In the genomic region with DNA sequence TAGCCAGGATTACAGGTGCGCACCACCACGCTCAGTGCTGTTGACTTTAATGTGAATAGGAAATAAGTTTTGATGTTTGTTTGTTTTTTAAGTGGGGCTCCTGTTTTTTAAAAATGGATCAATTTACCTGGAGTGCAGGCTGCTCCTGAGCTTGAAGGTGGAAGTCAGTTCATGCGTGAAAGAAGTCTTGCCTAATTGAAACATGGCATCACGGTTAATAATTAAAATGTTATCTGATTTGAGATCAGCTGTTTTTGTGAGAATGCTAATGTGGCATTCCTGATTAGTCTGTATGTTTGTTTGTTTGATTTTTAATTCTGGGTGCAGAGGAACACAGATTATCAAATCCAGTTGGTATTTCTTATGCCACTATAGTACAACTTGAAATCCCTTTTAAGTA, we compare ENCODE assay signal across 18 cellular contexts. TPM values are rescaled to one million over a fixed set of nuclear protein-coding genes. Genes with fewer than 3 reads are reported as not detected.
DNase-seq lines count a peak whose midpoint lies in the region; ATAC-seq, FAIRE-seq and TF ChIP-seq lines count a peak whose summit lies in the region.
"Had no signal": no experiment of that assay in that cellular context is flagged by ENCODE, and none has a peak within 500 bp of the region (broad histone marks: within the 10 kb centered on the region; RNA-seq: fewer than 3 reads in every experiment).

No MANE protein-coding gene starts in this region.

- TF ChIP-seq POLR2A in right lobe of liver (IDR thresholded peaks at IDR 0.05) (no peak), HepG2 (IDR thresholded peaks at IDR 0.05; ENCODE audit: insufficient read depth in 1 of 2, low read depth in 2 of 2, low read length in 2 of 2) (no peak), endothelial cell of umbilical vein (IDR thresholded peaks at IDR 0.05; ENCODE audit: low read depth, low read length) (no peak)

- H3K9ac ChIP-seq in HepG2 (ENCODE audit: insufficient read depth, low read depth, low read length) (no peak overlapping the region), endothelial cell of umbilical vein (replicated peaks; ENCODE audit: extremely low read depth, insufficient read depth, low read length) (no peak overlapping the region)
- H3K9ac ChIP-seq: BLaER1 treated with 17β-estradiol and CSF1 and Interleukin-3, amounts not matched to agents 10 nM and 100 nM had no signal

- TF ChIP-seq RAD21 in HepG2 (CRISPR knock-in tag; IDR thresholded peaks at IDR 0.05) = no peak

- intact Hi-C loops in right lobe of liver (cut with DNase I) = no loop called here
- intact Hi-C loops in HepG2 (cut with micrococcal nuclease; ENCODE audit: unreplicated experiment) = no loop called here
- intact Hi-C loops in endothelial cell of umbilical vein (cut with micrococcal nuclease) = no loop called here
- intact Hi-C loops in tibial artery (cut with DNase I; ENCODE audit: low total_unique reads) = no loop called here

- BruUV-seq in HepG2 (replicated peaks; lab: Mats Ljungman, UMichigan) (no TSS peak), endothelial cell of umbilical vein (replicated peaks; lab: Mats Ljungman, UMichigan) (no TSS peak)

- H3K9me1 ChIP-seq in endothelial cell of umbilical vein (replicated peaks; ENCODE audit: control insufficient read depth, extremely low read depth, insufficient read depth, low read length) = no peaks in the 10 kb centered on the region

- TF ChIP-seq EP300 in HepG2 (IDR thresholded peaks at IDR 0.05; ENCODE audit: low read depth in 2 of 2, low read length in 2 of 2) (no peak), HepG2 (CRISPR knock-in tag; IDR thresholded peaks at IDR 0.05; ENCODE audit: borderline replicate concordance) (no peak)

- TF ChIP-seq CTCF in right lobe of liver (IDR thresholded peaks at IDR 0.05) = no peak
- no peak for TF ChIP-seq CTCF in HepG2 (CRISPR knock-in tag; IDR thresholded peaks at IDR 0.05)
- TF ChIP-seq CTCF in endothelial cell of umbilical vein (IDR thresholded peaks at IDR 0.05; ENCODE audit: extremely low read depth in 1 of 2, insufficient read depth in 1 of 2, low read depth in 1 of 2, low read length in 2 of 2) = no peak
- no peak for TF ChIP-seq CTCF in tibial artery (IDR thresholded peaks at IDR 0.05)

- ATAC-seq in right lobe of liver (peak; percentile 5 to 61 (median 44)), HepG2 (no peak), GM18861 (IDR thresholded peaks at IDR 0.05; ENCODE audit: unreplicated experiment) (no peak)

- dilution Hi-C loops in endothelial cell of umbilical vein (cut with MboI; ENCODE audit: extremely low pct_ligation_motif_present, low sequenced_read_pairs) = no loop called here

- H3K79me2 ChIP-seq in HepG2 (ENCODE audit: insufficient read depth, low read length) = peaks cover 96% of the 10 kb centered on the region
- H3K79me2 ChIP-seq in endothelial cell of umbilical vein (ENCODE audit: control insufficient read depth, insufficient read depth, low read length) = peaks cover 98% of the 10 kb centered on the region

- CTCF ChIA-PET in HepG2 (lab: Yijun Ruan, JAX; ENCODE audit: low intra/inter-chr PET ratio, low total read pairs) (no interaction called here), endothelial cell of umbilical vein (lab: Charles Lee) (interaction anchor here (1.2 kb wide), 1 partner anchor 20 kb away, joined by 3 read pairs; no protein-coding TSS in a partner anchor)

- H3K4me1 ChIP-seq in right lobe of liver (peaks cover 0 to 41% (median 19%) of the 10 kb centered on the region in 4 donors), HepG2 (ENCODE audit: insufficient read depth, low read length) (peaks cover 23% of the 10 kb centered on the region), endothelial cell of umbilical vein (ENCODE audit: control insufficient read depth, extremely low read depth, insufficient read depth, low read length) (peaks cover 7% of the 10 kb centered on the region), tibial artery (peaks cover 0 to 17% (median 4%) of the 10 kb centered on the region in 4 donors)

- H3K27me3 ChIP-seq in right lobe of liver = no peaks in the 10 kb centered on the region
- no peaks in the 10 kb centered on the region; a peak in 1 of 5 replicates for H3K27me3 ChIP-seq in HepG2 (ENCODE audit: control insufficient read depth in 1 of 2, insufficient read depth in 2 of 2, low read length in 2 of 2)
- no peaks in the 10 kb centered on the region for H3K27me3 ChIP-seq in endothelial cell of umbilical vein (ENCODE audit: control insufficient read depth in 2 of 2, insufficient read depth in 2 of 2, low read length in 2 of 2)
- H3K27me3 ChIP-seq in tibial artery = no peaks in the 10 kb centered on the region
- H3K27me3 ChIP-seq: BLaER1 treated with 17β-estradiol and CSF1 and Interleukin-3, amounts not matched to agents 10 nM and 100 nM; Peyer's patch had no signal

- H3K4me3 ChIP-seq in right lobe of liver (no peak overlapping the region), HepG2 (replicated peaks in 1 of 3; ENCODE audit: insufficient read depth in 1 of 3, low read depth in 2 of 3, low read length in 3 of 3) (no peak overlapping the region), endothelial cell of umbilical vein (replicated peaks in 1 of 3; ENCODE audit: insufficient read depth in 1 of 3, low read depth in 1 of 3, low read length in 3 of 3) (no peak overlapping the region), tibial artery (no peak overlapping the region)
- H3K4me3 ChIP-seq: BLaER1 treated with 17β-estradiol and CSF1 and Interleukin-3, amounts not matched to agents 10 nM and 100 nM; Peyer's patch had no signal

- WGBS in right lobe of liver (ENCODE audit: insufficient coverage, low coverage, low lambda C conversion rate, missing lambda C conversion rate) = 65% methylated on average over 4 of the region's 4 CpGs
- WGBS in HepG2 (ENCODE audit: low lambda C conversion rate) = 97% methylated on average over 4 of the region's 4 CpGs

- H3K27ac ChIP-seq in right lobe of liver (peak overlapping the region in 1 of 3 donors; percentile 30), HepG2 (ENCODE audit: extremely low read length, insufficient read depth, low read length) (no peak overlapping the region), endothelial cell of umbilical vein (ENCODE audit: insufficient read depth, low read depth, low read length) (no peak overlapping the region), tibial artery (no peak overlapping the region)
- H3K27ac ChIP-seq: BLaER1 treated with 17β-estradiol and CSF1 and Interleukin-3, amounts not matched to agents 10 nM and 100 nM; Peyer's patch had no signal

- in situ Hi-C loops in HepG2 (cut with HindIII; ENCODE audit: extremely low pct_ligation_motif_present, low pct_unique_long_range_greater_than_20kb) = no loop called here

- FAIRE-seq in HepG2 (lab: Jason Lieb, UNC) (no peak), endothelial cell of umbilical vein (lab: Jason Lieb, UNC) (peak; percentile 44)

- peak; percentile 4 for DNase-seq in DMS79 treated with DMSO at 0.1 percent for 48 hours (lab: John Stamatoyannopoulos, UW)
- DNase-seq in DMS79 (lab: John Stamatoyannopoulos, UW) = no peak
- no peak for DNase-seq in right lobe of liver
- DNase-seq in HepG2 (ENCODE audit: low spot score) = no peak
- no peak for DNase-seq in endothelial cell of umbilical vein (ENCODE audit: low read depth, low spot score)
- peak; percentile 63 for DNase-seq in renal cortical epithelial cell (ENCODE audit: low read depth)
- DNase-seq in tibial artery = no peak
- DNase-seq: 8988T, Caco-2, HCEC 1CT, Karpas-422, NCI-H2029, NCI-H2171 treated with DMSO at 0.1 percent for 48 hours, NCI-H774, Peyer's patch had no signal

- H2AFZ ChIP-seq in HepG2 (ENCODE audit: low read length) (no peak overlapping the region), endothelial cell of umbilical vein (ENCODE audit: low read depth, low read length) (no peak overlapping the region)

- H3K9me3 ChIP-seq in right lobe of liver (no peaks in the 10 kb centered on the region), HepG2 (ENCODE audit: low read length) (no peaks in the 10 kb centered on the region), endothelial cell of umbilical vein (replicated peaks; ENCODE audit: control insufficient read depth, insufficient read depth, low read length) (no peaks in the 10 kb centered on the region), tibial artery (no peaks in the 10 kb centered on the region)
- H3K9me3 ChIP-seq: BLaER1 treated with 17β-estradiol and CSF1 and Interleukin-3, amounts not matched to agents 10 nM and 100 nM; Caco-2; Peyer's patch had no signal

- POLR2A ChIA-PET in HepG2 (lab: Yijun Ruan, JAX) = no interaction called here
- POLR2A ChIA-PET in endothelial cell of umbilical vein (lab: Charles Lee) = no interaction called here

- H3K4me2 ChIP-seq in HepG2 (ENCODE audit: low read depth, low read length) (no peak overlapping the region), endothelial cell of umbilical vein (ENCODE audit: insufficient read depth, low read length) (no peak overlapping the region)
- H3K4me2 ChIP-seq: BLaER1 treated with 17β-estradiol and CSF1 and Interleukin-3, amounts not matched to agents 10 nM and 100 nM had no signal

- H3K36me3 ChIP-seq in right lobe of liver = peaks cover 0 to 4% (median 0%) of the 10 kb centered on the region in 4 donors
- peaks cover 35 to 74% of the 10 kb centered on the region in 2 experiments for H3K36me3 ChIP-seq in HepG2 (replicated peaks in 1 of 2; ENCODE audit: control insufficient read depth in 1 of 2, insufficient read depth in 2 of 2, low read length in 2 of 2)
- H3K36me3 ChIP-seq in endothelial cell of umbilical vein (ENCODE audit: control insufficient read depth in 2 of 2, extremely low read depth in 1 of 2, insufficient read depth in 2 of 2, low read length in 2 of 2) = peaks cover 2 to 5% of the 10 kb centered on the region in 2 experiments
- peaks cover 5 to 18% (median 14%) of the 10 kb centered on the region in 3 donors for H3K36me3 ChIP-seq in tibial artery

- peaks cover 92% of the 10 kb centered on the region for H4K20me1 ChIP-seq in HepG2 (ENCODE audit: insufficient read depth, low read length)
- peaks cover 4% of the 10 kb centered on the region for H4K20me1 ChIP-seq in endothelial cell of umbilical vein (replicated peaks; ENCODE audit: control insufficient read depth, extremely low read depth, insufficient read depth, low read length)

RNA-seq across cellular contexts. Expression of gene SFXN1, which starts 6.5 kb away (rescaled TPM):
- total RNA-seq in right lobe of liver (100 to 1,000 TPM in 2 of 6 experiments, 10 to 100 TPM in 4; 58.9 to 123 (median 89.1) TPM), HepG2 (2016; rRNA removed; fragmentation: Illumina TruSeq; extraction: Trizol) (122 and 171 TPM in 2 replicates), endothelial cell of umbilical vein (69.3 and 77.3 TPM in 2 replicates), renal cortical epithelial cell (106 and 123 TPM in 2 replicates)
- 25.6 and 31.9 TPM in 2 replicates for total RNA-seq in HepG2 (2016; cell fraction: cytosol; rRNA removed; fragmentation: Illumina TruSeq; extraction: Trizol; ENCODE audit: low read depth)
- total RNA-seq in HepG2 (2016; cell fraction: insoluble cytoplasmic fraction; rRNA removed; fragmentation: Illumina TruSeq; extraction: Trizol) = 115 and 180 TPM in 2 replicates
- 61.2 and 64.1 TPM in 2 replicates for total RNA-seq in HepG2 (2016; cell fraction: membrane; rRNA removed; fragmentation: Illumina TruSeq; extraction: Trizol)
- 61.7 and 62.4 TPM in 2 replicates for total RNA-seq in HepG2 (2016; cell fraction: nucleus; rRNA removed; fragmentation: Illumina TruSeq; extraction: Trizol)
- polyA plus RNA-seq in HepG2 (2011; rRNA removed) (130 and 135 TPM in 2 replicates), endothelial cell of umbilical vein (55.4 and 61.7 TPM in 2 replicates)
- 114 and 150 TPM in 2 replicates for polyA plus RNA-seq in HepG2 (2011; cell fraction: cytosol; rRNA removed)
- polyA plus RNA-seq in HepG2 (2011; cell fraction: nucleus; rRNA removed) = 85.0 and 100 TPM in 2 replicates
- polyA plus RNA-seq in HepG2 (2012) = 117 and 127 TPM in 2 replicates
- polyA plus RNA-seq in HepG2 (2016; cell fraction: cytosol; fragmentation: Illumina TruSeq; extraction: Trizol; ENCODE audit: low read depth) = 16.6 and 20.5 TPM in 2 replicates
- 111 and 120 TPM in 2 replicates for polyA plus RNA-seq in HepG2 (2016; cell fraction: insoluble cytoplasmic fraction; fragmentation: Illumina TruSeq; extraction: Trizol; ENCODE audit: low read depth)
- 26.8 and 27.4 TPM in 2 replicates for polyA plus RNA-seq in HepG2 (2016; cell fraction: membrane; fragmentation: Illumina TruSeq; extraction: Trizol; ENCODE audit: low read depth)
- 57.1 and 59.3 TPM in 2 replicates for polyA plus RNA-seq in HepG2 (2016; cell fraction: nucleus; fragmentation: Illumina TruSeq; extraction: Trizol; ENCODE audit: insufficient read depth, low read depth)
- 225 and 261 TPM in 2 replicates for polyA minus RNA-seq in HepG2 (2011; rRNA and poly(A)+ RNA removed; ENCODE audit: low replicate concordance)
- 93.0 and 118 TPM in 2 replicates for polyA minus RNA-seq in HepG2 (2011; cell fraction: cytosol; rRNA and poly(A)+ RNA removed)
- polyA minus RNA-seq in HepG2 (2011; cell fraction: nucleus; rRNA and poly(A)+ RNA removed) = 119 and 123 TPM in 2 replicates
- 73.3 and 73.5 TPM in 2 replicates for polyA plus RNA-seq in endothelial cell of umbilical vein (2011; cell fraction: cytosol; rRNA removed)
- 58.2 and 67.3 TPM in 2 replicates for polyA plus RNA-seq in endothelial cell of umbilical vein (2011; cell fraction: nucleus; rRNA removed)
- polyA plus RNA-seq in endothelial cell of umbilical vein (2012) = 41.6 and 74.0 TPM in 2 replicates
- polyA minus RNA-seq in endothelial cell of umbilical vein = 136 and 157 TPM in 2 replicates
- 51.8 TPM for polyA minus RNA-seq in endothelial cell of umbilical vein (2011; cell fraction: cytosol; rRNA and poly(A)+ RNA removed)
- polyA minus RNA-seq in endothelial cell of umbilical vein (2011; cell fraction: nucleus; rRNA and poly(A)+ RNA removed) = 52.1 and 52.7 TPM in 2 replicates

RNA-seq across cellular contexts. Expression of gene DRD1, which starts 40.8 kb away (rescaled TPM):
- total RNA-seq in right lobe of liver = under 1 TPM in 3 of 6 experiments, not detected in 3; 0.06 to 0.18 (median 0.15) TPM
- not detected in 2 replicates for total RNA-seq in HepG2 (2016; rRNA removed; fragmentation: Illumina TruSeq; extraction: Trizol)
- total RNA-seq in HepG2 (2016; cell fraction: cytosol; rRNA removed; fragmentation: Illumina TruSeq; extraction: Trizol; ENCODE audit: low read depth) = not detected in 2 replicates
- not detected in 2 replicates for total RNA-seq in HepG2 (2016; cell fraction: insoluble cytoplasmic fraction; rRNA removed; fragmentation: Illumina TruSeq; extraction: Trizol)
- not detected in 2 replicates for total RNA-seq in HepG2 (2016; cell fraction: membrane; rRNA removed; fragmentation: Illumina TruSeq; extraction: Trizol)
- not detected in 2 replicates for total RNA-seq in HepG2 (2016; cell fraction: nucleus; rRNA removed; fragmentation: Illumina TruSeq; extraction: Trizol)
- polyA plus RNA-seq in HepG2 (2011; rRNA removed) = not detected in 2 replicates
- polyA plus RNA-seq in HepG2 (2011; cell fraction: cytosol; rRNA removed) = not detected in 2 replicates
- not detected in 2 replicates for polyA plus RNA-seq in HepG2 (2011; cell fraction: nucleus; rRNA removed)
- polyA plus RNA-seq in HepG2 (2012) = not detected in 2 replicates
- not detected in 2 replicates for polyA plus RNA-seq in HepG2 (2016; cell fraction: cytosol; fragmentation: Illumina TruSeq; extraction: Trizol; ENCODE audit: low read depth)
- not detected in 2 replicates for polyA plus RNA-seq in HepG2 (2016; cell fraction: insoluble cytoplasmic fraction; fragmentation: Illumina TruSeq; extraction: Trizol; ENCODE audit: low read depth)
- not detected in 2 replicates for polyA plus RNA-seq in HepG2 (2016; cell fraction: membrane; fragmentation: Illumina TruSeq; extraction: Trizol; ENCODE audit: low read depth)
- not detected in 2 replicates for polyA plus RNA-seq in HepG2 (2016; cell fraction: nucleus; fragmentation: Illumina TruSeq; extraction: Trizol; ENCODE audit: insufficient read depth, low read depth)
- not detected in 2 replicates for polyA minus RNA-seq in HepG2 (2011; rRNA and poly(A)+ RNA removed; ENCODE audit: low replicate concordance)
- not detected in 2 replicates for polyA minus RNA-seq in HepG2 (2011; cell fraction: cytosol; rRNA and poly(A)+ RNA removed)
- not detected in 2 replicates for polyA minus RNA-seq in HepG2 (2011; cell fraction: nucleus; rRNA and poly(A)+ RNA removed)
- total RNA-seq in endothelial cell of umbilical vein = not detected in 2 replicates
- polyA plus RNA-seq in endothelial cell of umbilical vein = not detected in 2 replicates
- polyA plus RNA-seq in endothelial cell of umbilical vein (2011; cell fraction: cytosol; rRNA removed) = not detected in 2 replicates
- polyA plus RNA-seq in endothelial cell of umbilical vein (2011; cell fraction: nucleus; rRNA removed) = not detected in 2 replicates
- polyA plus RNA-seq in endothelial cell of umbilical vein (2012) = not detected in 2 replicates
- polyA minus RNA-seq in endothelial cell of umbilical vein = not detected in 2 replicates
- polyA minus RNA-seq in endothelial cell of umbilical vein (2011; cell fraction: cytosol; rRNA and poly(A)+ RNA removed) = not detected
- not detected in 2 replicates for polyA minus RNA-seq in endothelial cell of umbilical vein (2011; cell fraction: nucleus; rRNA and poly(A)+ RNA removed)
- total RNA-seq in renal cortical epithelial cell = not detected in 2 replicates
- total RNA-seq: Caco-2, NCI-H460 had no signal

Comparison
In these comparisons a context has a peak if more than half of its experiments do, and no peak if none do; other contexts are left out.
1. DNase-seq: peak in DMS79 treated with DMSO at 0.1 percent for 48 hours (single experiment) and renal cortical epithelial cell (single experiment); none in DMS79 (single experiment), right lobe of liver (0 of 3), HepG2 (single experiment), endothelial cell of umbilical vein (single experiment) and tibial artery (0 of 2).
2. ATAC-seq: peak in right lobe of liver (4 of 4); none in HepG2 (single experiment) and GM18861 (single experiment).